32 cellular contexts compared by ENCODE assay signal in genomic region chr1:236994450-236994849, GRCh38. TPM values are rescaled to one million over a fixed set of nuclear protein-coding genes. Genes with fewer than 3 reads are reported as not detected.
"Had no signal": no experiment of that assay in that cellular context is flagged by ENCODE, and none has a peak within 500 bp of the region (broad histone marks: within the 10 kb centered on the region; RNA-seq: fewer than 3 reads in every experiment).

No MANE protein-coding gene starts in this region.

- H3K36me3 ChIP-seq: stomach, suprapubic skin, thoracic aorta, thyroid gland, tibial artery, tibial nerve, transverse colon, upper lobe of left lung, upper lobe of right lung, uterus, vagina had no signal

- H3K9me3 ChIP-seq: testis, thyroid gland, transverse colon, upper lobe of right lung, uterus, vagina had no signal

- FAIRE-seq: urothelium cell line had no signal

- H3K4me3 ChIP-seq: stomach, suprapubic skin, testis, thoracic aorta, thyroid gland, tibial artery, tibial nerve, transverse colon, upper lobe of left lung, upper lobe of right lung, uterus, vagina had no signal

- H3K4me1 ChIP-seq: stomach, suprapubic skin, testis, tibial artery, tibial nerve, upper lobe of left lung, upper lobe of right lung, uterus, vagina had no signal

- H3K27me3 ChIP-seq: stomach, suprapubic skin, testis, thyroid gland, tibial artery, tibial nerve, transverse colon, upper lobe of left lung, upper lobe of right lung, uterus, vagina had no signal

- DNase-seq: stimulated activated CD4-positive, alpha-beta T cell treated with anti-CD3 and anti-CD28 coated beads, Interleukin-2, amount 100 ng/mL, for 48 hours; stimulated activated CD4-positive, alpha-beta T cell treated with anti-CD3 and anti-CD28 coated beads, Interleukin-4, amount 100 ng/mL, for 1 hour; stimulated activated CD4-positive, alpha-beta T cell treated with anti-CD3 and anti-CD28 coated beads, Interleukin-4, amount 100 ng/mL, for 24 hours; stimulated activated CD4-positive, alpha-beta T cell treated with anti-CD3 and anti-CD28 coated beads, Interleukin-4, amount 100 ng/mL, for 4 hours; stimulated activated CD8-positive, alpha-beta memory T cell treated with anti-CD3 and anti-CD28 coated beads, Interleukin-4, amount 100 ng/mL, for 48 hours; stimulated activated naive B cell treated with anti-CD40 and anti-IgM and Interleukin-4, amounts not matched to agents 10 μg/mL and 1 μg/mL and 100 μg/mL, for 72 hours; stimulated activated naive CD4-positive, alpha-beta T cell; stimulated activated naive CD4-positive, alpha-beta T cell treated with Interleukin-2 at 50 U/mL for 16 hours; stimulated activated naive CD8-positive, alpha-beta T cell treated with anti-CD3 and anti-CD28 coated beads, Interleukin-15, amount 100 ng/mL, for 72 hours; stimulated activated naive CD8-positive, alpha-beta T cell treated with anti-CD3 and anti-CD28 coated beads, Interleukin-15, Interleukin-2, amounts not matched to agents 100 U/mL and 50 U/mL, for 24 hours; stomach; substantia nigra; testis; thyroid gland; tibial artery; transverse colon; trophoblast cell; upper lobe of left lung; upper lobe of right lung; uterus had no signal

- ATAC-seq: stimulated activated effector memory CD8-positive, alpha-beta T cell treated with anti-CD3 and anti-CD28 coated beads, Interleukin-12 subunit alpha, Interleukin-12 subunit beta, amount 100 ng/mL, for 72 hours; stimulated activated memory B cell treated with anti-CD40 and anti-IgM and Interleukin-4, amounts not matched to agents 10 μg/mL and 1 μg/mL and 100 μg/mL, for 72 hours; stimulated activated naive B cell treated with anti-CD40 and anti-IgM and Interleukin-4, amounts not matched to agents 10 μg/mL and 1 μg/mL and 100 μg/mL, for 72 hours; stimulated activated naive CD8-positive, alpha-beta T cell treated with anti-CD3 and anti-CD28 coated beads, Interleukin-15, amount 100 ng/mL, for 72 hours; stimulated activated naive CD8-positive, alpha-beta T cell treated with anti-CD3 and anti-CD28 coated beads, Interleukin-15, Interleukin-2, amounts not matched to agents 100 U/mL and 50 U/mL, for 24 hours; upper lobe of right lung had no signal

- H3K27ac ChIP-seq: stomach, suprapubic skin, testis, thoracic aorta, thyroid gland, tibial artery, tibial nerve, transverse colon, upper lobe of left lung, upper lobe of right lung, uterus, vagina had no signal

RNA-seq across cellular contexts. Expression of gene MT1HL1, which starts 9.8 kb away (rescaled TPM):
- total RNA-seq: stomach, subcutaneous adipose tissue, suprapubic skin, temporal lobe, testis, thoracic aorta, thyroid gland, tibial nerve, transverse colon, upper lobe of left lung, upper lobe of right lung, ureter, urinary bladder, uterus, vagina had no signal
- polyA plus RNA-seq: stomach, thymus, urinary bladder had no signal
